In the genomic region with DNA sequence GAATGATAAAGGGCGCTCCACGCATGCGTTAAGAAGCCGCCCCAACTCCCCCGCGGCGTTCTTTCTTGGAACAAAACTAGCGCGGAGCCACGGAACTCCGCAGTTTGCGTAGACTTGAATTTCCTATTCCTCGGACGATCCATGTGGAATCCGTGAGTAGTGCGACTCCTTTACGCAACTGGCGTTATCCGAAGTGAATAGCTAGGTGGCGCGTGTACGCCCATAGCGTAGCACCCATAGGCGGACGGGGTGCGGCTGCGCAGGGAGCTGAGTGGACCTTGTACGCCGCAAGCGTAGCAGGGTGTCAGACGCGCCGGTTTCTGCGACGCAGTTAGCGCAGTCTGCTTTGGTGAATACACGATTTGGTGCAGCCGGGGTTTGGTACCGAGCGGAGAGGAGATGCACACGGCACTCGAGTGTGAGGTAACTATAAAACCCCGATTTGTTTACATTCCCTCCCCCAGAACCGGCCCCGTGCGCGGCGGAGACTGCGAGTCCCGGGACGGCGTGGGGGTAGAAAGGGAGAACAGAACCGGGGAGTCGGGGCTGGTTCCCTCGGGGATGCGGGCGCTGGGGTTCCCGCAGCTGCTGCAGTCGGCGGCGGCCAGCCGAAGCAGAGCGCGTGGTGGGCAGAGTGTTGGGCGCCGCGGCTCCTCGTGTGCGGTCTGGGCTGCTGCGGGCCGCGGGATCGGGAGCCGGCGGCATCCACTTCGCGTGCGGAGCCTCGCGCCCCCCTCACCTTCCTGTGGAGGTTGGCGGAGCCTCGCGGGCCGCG, we compare ENCODE assay signal across 8 cellular contexts. TPM values are rescaled to one million over a fixed set of nuclear protein-coding genes. Genes with fewer than 3 reads are reported as not detected.
DNase-seq lines count a peak whose midpoint lies in the region; ATAC-seq and TF ChIP-seq lines count a peak whose summit lies in the region.

A gene with protein sequence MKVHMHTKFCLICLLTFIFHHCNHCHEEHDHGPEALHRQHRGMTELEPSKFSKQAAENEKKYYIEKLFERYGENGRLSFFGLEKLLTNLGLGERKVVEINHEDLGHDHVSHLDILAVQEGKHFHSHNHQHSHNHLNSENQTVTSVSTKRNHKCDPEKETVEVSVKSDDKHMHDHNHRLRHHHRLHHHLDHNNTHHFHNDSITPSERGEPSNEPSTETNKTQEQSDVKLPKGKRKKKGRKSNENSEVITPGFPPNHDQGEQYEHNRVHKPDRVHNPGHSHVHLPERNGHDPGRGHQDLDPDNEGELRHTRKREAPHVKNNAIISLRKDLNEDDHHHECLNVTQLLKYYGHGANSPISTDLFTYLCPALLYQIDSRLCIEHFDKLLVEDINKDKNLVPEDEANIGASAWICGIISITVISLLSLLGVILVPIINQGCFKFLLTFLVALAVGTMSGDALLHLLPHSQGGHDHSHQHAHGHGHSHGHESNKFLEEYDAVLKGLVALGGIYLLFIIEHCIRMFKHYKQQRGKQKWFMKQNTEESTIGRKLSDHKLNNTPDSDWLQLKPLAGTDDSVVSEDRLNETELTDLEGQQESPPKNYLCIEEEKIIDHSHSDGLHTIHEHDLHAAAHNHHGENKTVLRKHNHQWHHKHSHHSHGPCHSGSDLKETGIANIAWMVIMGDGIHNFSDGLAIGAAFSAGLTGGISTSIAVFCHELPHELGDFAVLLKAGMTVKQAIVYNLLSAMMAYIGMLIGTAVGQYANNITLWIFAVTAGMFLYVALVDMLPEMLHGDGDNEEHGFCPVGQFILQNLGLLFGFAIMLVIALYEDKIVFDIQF (plus strand): TSS at position 368 of the 775 bp plus-strand sequence. CDS start 22,817 bp downstream, outside the sequence.

- in situ Hi-C loops in ACHN (cut with HindIII; ENCODE audit: low pct_ligation_motif_present, low pct_unique_long_range_greater_than_20kb, low sequenced_read_pairs) (no loop called here), mammary epithelial cell (cut with MboI; ENCODE audit: low sequenced_read_pairs in 2 of 2) (loop anchor here in 1 of 2 donors (10.0 to 25.0 kb wide), 3 partner anchors 82 to 405 kb away; partner anchors contain the start of gene DNAH7)

- no peaks in the 10 kb centered on the region for H4K20me1 ChIP-seq in mammary epithelial cell (ENCODE audit: insufficient read depth, low read length)

- H3K27me3 ChIP-seq in WERI-Rb-1 (ENCODE audit: insufficient read depth, low read depth, severe bottlenecking) (no peaks in the 10 kb centered on the region), mammary epithelial cell (ENCODE audit: insufficient read depth, low read length) (no peaks in the 10 kb centered on the region), skeletal muscle tissue (ENCODE audit: control insufficient read depth in 3 of 3, insufficient read depth in 3 of 3, low read length in 3 of 3) (no peaks in the 10 kb centered on the region)

- intact Hi-C loops in mammary epithelial cell (cut with micrococcal nuclease) = loop anchor here (1.0 to 2.0 kb wide), 4 partner anchors 44 to 338 kb away; no protein-coding TSS in a partner anchor

- 0 out of 2 replicates have a peak, but pooled peaks cover 2% of the 10 kb centered on the region for H3K36me3 ChIP-seq in WERI-Rb-1
- H3K36me3 ChIP-seq in mammary epithelial cell (ENCODE audit: insufficient read depth, low read length) = peaks cover 2% of the 10 kb centered on the region
- no peaks in the 10 kb centered on the region for H3K36me3 ChIP-seq in skeletal muscle tissue (ENCODE audit: control insufficient read depth in 3 of 3, insufficient read depth in 3 of 3, low read length in 3 of 3)

- peak within 1 kb of the TSS; percentile 93 for H3K27ac ChIP-seq in WERI-Rb-1
- H3K27ac ChIP-seq in mammary epithelial cell (ENCODE audit: insufficient read depth, low read depth, low read length) = peak within 1 kb of the TSS; percentile 98
- peak within 1 kb of the TSS; percentile 94 for H3K27ac ChIP-seq in skeletal muscle tissue (ENCODE audit: low read depth, low read length)

- 0% methylated on average over 27 of the region's 85 CpGs for WGBS in mammary epithelial cell (ENCODE audit: low coverage, missing lambda C conversion rate)

- dilution Hi-C loops in mammary epithelial cell (cut with HindIII; ENCODE audit: low sequenced_read_pairs) = loop anchor here (5.0 kb wide), 1 partner anchor 105 kb away; no protein-coding TSS in a partner anchor

- no peak for TF ChIP-seq CTCF in WERI-Rb-1 (IDR thresholded peaks at IDR 0.05; ENCODE audit: low read depth, low read length)
- TF ChIP-seq CTCF in mammary epithelial cell (conservative IDR thresholded peaks at IDR 0.05 in 1 of 2, IDR thresholded peaks at IDR 0.05 in 1 of 2; ENCODE audit: extremely low read depth in 1 of 2, insufficient read depth in 1 of 2, low read depth in 1 of 2, low read length in 2 of 2) = no peak

- H3K79me2 ChIP-seq in mammary epithelial cell (ENCODE audit: insufficient read depth, low read length) = peaks cover 42% of the 10 kb centered on the region

- ATAC-seq in GM18873 (IDR thresholded peaks at IDR 0.05; ENCODE audit: low FRiP score, unreplicated experiment) = peak; percentile 79
- ATAC-seq in HG03139 (IDR thresholded peaks at IDR 0.05; ENCODE audit: unreplicated experiment) = peak; percentile 68

- peak within 1 kb of the TSS; percentile 84 for H2AFZ ChIP-seq in mammary epithelial cell (ENCODE audit: low read depth, low read length)

- peak within 1 kb of the TSS; percentile 92 for H3K9ac ChIP-seq in mammary epithelial cell (ENCODE audit: insufficient read depth, low read length)
- H3K9ac ChIP-seq in skeletal muscle tissue (ENCODE audit: low read depth in 1 of 3, low read length in 3 of 3) = peak within 1 kb of the TSS; percentile 90 to 92 (median 92)

- DNase-seq in ACHN (peak; percentile 98), NCI-H2227 (lab: John Stamatoyannopoulos, UW; ENCODE audit: unreplicated experiment) (peak; percentile 100), WERI-Rb-1 (peak; percentile 93), mammary epithelial cell (peak; percentile 97)

- peak within 1 kb of the TSS; percentile 97 for H3K4me3 ChIP-seq in WERI-Rb-1 (ENCODE audit: low read depth, low read length)
- peak within 1 kb of the TSS; percentile 83 to 93 (median 88) for H3K4me3 ChIP-seq in mammary epithelial cell (replicated peaks in 1 of 3; ENCODE audit: insufficient read depth in 1 of 3, low read depth in 2 of 3, low read length in 3 of 3)
- H3K4me3 ChIP-seq in iPS-18c (ENCODE audit: insufficient read depth, low read depth, low read length) = peak within 1 kb of the TSS; percentile 94
- H3K4me3 ChIP-seq in skeletal muscle tissue (ENCODE audit: low read length in 3 of 3) = peak within 1 kb of the TSS; percentile 80 to 90 (median 86)

- BruUV-seq in mammary epithelial cell (replicated peaks; lab: Mats Ljungman, UMichigan) = no TSS peak

- CTCF ChIA-PET in mammary epithelial cell (lab: Charles Lee; ENCODE audit: low non-redundant PET) = interaction anchor here (0.5 to 1.3 kb wide), 14 partner anchors 9 to 341 kb away, joined by 3 to 8 read pairs (median 4); no protein-coding TSS in a partner anchor

- no peaks in the 10 kb centered on the region for H3K9me3 ChIP-seq in WERI-Rb-1 (ENCODE audit: severe bottlenecking)
- no peaks in the 10 kb centered on the region for H3K9me3 ChIP-seq in mammary epithelial cell (replicated peaks; ENCODE audit: insufficient read depth, low read length)
- H3K9me3 ChIP-seq in iPS-18c (ENCODE audit: control insufficient read depth, insufficient read depth, low read length) = no peaks in the 10 kb centered on the region
- H3K9me3 ChIP-seq in skeletal muscle tissue (ENCODE audit: control insufficient read depth in 3 of 3, low read length in 3 of 3) = no peaks in the 10 kb centered on the region

- H3K4me1 ChIP-seq in mammary epithelial cell (ENCODE audit: insufficient read depth, low read length) (peaks cover 11% of the 10 kb centered on the region), skeletal muscle tissue (ENCODE audit: control insufficient read depth in 3 of 3, insufficient read depth in 3 of 3, low read length in 3 of 3) (peaks cover 0 to 16% (median 16%) of the 10 kb centered on the region in 3 donors)

- peak within 1 kb of the TSS; percentile 86 for H3K4me2 ChIP-seq in mammary epithelial cell (ENCODE audit: insufficient read depth, low read depth, low read length)

RNA-seq across cellular contexts. Expression of the gene that starts here (rescaled TPM):
- total RNA-seq in mammary epithelial cell (10 to 100 TPM; 54.5 to 60.7 TPM), skeletal muscle tissue (21.9 TPM)
- 20.0 TPM for polyA plus RNA-seq in mammary epithelial cell
- 31.5 TPM for polyA minus RNA-seq in mammary epithelial cell

Comparison
In these comparisons a context has a peak if more than half of its experiments do, and no peak if none do; other contexts are left out.
1. Peak in every context shown above with its lines: DNase-seq, ATAC-seq, H3K4me3 ChIP-seq and H3K27ac ChIP-seq.